Comparison of ENCODE assay signal across 2 cellular contexts in the genomic region with DNA sequence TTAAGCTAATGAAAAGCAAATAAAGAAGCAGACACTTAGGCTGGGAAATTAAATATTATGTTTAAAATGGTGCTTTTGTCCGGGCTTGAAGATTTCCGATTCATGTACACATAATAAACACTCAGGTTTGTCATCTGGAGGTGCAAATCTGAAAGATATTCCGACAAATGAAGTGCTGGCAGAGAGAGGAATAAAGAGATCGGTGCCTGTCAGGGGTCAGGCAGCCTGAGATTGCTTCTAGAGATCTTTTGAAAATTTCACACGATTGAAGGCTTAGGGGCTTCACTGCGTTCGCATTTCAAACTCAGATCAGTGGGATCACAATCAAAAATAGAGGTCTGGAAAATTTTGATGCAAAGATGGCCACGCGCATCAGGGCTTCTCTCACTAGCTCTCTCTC.
TF ChIP-seq lines count a peak whose summit lies in the region.

No MANE protein-coding gene starts in this region.

TF ChIP-seq in SK-N-SH, 30 proteins besides CTCF, POLR2A, EP300 and RAD21 (continued from another document):
- TF ChIP-seq, protein P1, sequence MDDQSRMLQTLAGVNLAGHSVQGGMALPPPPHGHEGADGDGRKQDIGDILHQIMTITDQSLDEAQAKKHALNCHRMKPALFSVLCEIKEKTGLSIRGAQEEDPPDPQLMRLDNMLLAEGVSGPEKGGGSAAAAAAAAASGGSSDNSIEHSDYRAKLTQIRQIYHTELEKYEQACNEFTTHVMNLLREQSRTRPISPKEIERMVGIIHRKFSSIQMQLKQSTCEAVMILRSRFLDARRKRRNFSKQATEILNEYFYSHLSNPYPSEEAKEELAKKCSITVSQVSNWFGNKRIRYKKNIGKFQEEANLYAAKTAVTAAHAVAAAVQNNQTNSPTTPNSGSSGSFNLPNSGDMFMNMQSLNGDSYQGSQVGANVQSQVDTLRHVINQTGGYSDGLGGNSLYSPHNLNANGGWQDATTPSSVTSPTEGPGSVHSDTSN (IDR thresholded peaks at IDR 0.05) = no peak
- TF ChIP-seq SMC3 (IDR thresholded peaks at IDR 0.05; ENCODE audit: low read depth, low read length) (no peak), TEAD4 (IDR thresholded peaks at IDR 0.05; ENCODE audit: borderline replicate concordance, insufficient read depth) (no peak), NRF1 (IDR thresholded peaks at IDR 0.05; ENCODE audit: low read depth, low read length) (no peak), TAF1 (IDR thresholded peaks at IDR 0.05; ENCODE audit: borderline replicate concordance, low read depth, low read length) (no peak), FOXJ3 (CRISPR knock-in tag; IDR thresholded peaks at IDR 0.05) (no peak), FOSL2 (IDR thresholded peaks at IDR 0.05; ENCODE audit: borderline replicate concordance, low read depth) (no peak), RFX5 (IDR thresholded peaks at IDR 0.05; ENCODE audit: low read length) (no peak), NFIC (IDR thresholded peaks at IDR 0.05; ENCODE audit: borderline replicate concordance) (no peak), GATA2 (CRISPR knock-in tag; IDR thresholded peaks at IDR 0.05) (no peak), RCOR1 (IDR thresholded peaks at IDR 0.05; ENCODE audit: low read length) (no peak), EZH2phosphoT487 (IDR thresholded peaks at IDR 0.05; ENCODE audit: borderline replicate concordance, low read depth) (no peak)
- TF ChIP-seq, protein P2, sequence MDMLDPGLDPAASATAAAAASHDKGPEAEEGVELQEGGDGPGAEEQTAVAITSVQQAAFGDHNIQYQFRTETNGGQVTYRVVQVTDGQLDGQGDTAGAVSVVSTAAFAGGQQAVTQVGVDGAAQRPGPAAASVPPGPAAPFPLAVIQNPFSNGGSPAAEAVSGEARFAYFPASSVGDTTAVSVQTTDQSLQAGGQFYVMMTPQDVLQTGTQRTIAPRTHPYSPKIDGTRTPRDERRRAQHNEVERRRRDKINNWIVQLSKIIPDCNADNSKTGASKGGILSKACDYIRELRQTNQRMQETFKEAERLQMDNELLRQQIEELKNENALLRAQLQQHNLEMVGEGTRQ (IDR thresholded peaks at IDR 0.05; ENCODE audit: borderline replicate concordance, low read depth, low read length) = no peak
TF ChIP-seq in SK-N-SH: peak in this region for 0.

TF ChIP-seq in SK-N-SH treated with all-trans-retinoic acid at 6 μM for 48 hours, 23 proteins besides CTCF, POLR2A, EP300 and RAD21 (continued from another document):
- TF ChIP-seq, protein P3, sequence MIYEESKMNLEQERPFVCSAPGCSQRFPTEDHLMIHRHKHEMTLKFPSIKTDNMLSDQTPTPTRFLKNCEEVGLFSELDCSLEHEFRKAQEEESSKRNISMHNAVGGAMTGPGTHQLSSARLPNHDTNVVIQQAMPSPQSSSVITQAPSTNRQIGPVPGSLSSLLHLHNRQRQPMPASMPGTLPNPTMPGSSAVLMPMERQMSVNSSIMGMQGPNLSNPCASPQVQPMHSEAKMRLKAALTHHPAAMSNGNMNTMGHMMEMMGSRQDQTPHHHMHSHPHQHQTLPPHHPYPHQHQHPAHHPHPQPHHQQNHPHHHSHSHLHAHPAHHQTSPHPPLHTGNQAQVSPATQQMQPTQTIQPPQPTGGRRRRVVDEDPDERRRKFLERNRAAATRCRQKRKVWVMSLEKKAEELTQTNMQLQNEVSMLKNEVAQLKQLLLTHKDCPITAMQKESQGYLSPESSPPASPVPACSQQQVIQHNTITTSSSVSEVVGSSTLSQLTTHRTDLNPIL (CRISPR knock-in tag; IDR thresholded peaks at IDR 0.05; ENCODE audit: low read depth) = no peak
- TF ChIP-seq ZNF565 (CRISPR knock-in tag; conservative IDR thresholded peaks at IDR 0.05; ENCODE audit: low read depth) = no peak
- TF ChIP-seq ZNF70 (CRISPR knock-in tag; IDR thresholded peaks at IDR 0.05) = no peak
- TF ChIP-seq, protein P4, sequence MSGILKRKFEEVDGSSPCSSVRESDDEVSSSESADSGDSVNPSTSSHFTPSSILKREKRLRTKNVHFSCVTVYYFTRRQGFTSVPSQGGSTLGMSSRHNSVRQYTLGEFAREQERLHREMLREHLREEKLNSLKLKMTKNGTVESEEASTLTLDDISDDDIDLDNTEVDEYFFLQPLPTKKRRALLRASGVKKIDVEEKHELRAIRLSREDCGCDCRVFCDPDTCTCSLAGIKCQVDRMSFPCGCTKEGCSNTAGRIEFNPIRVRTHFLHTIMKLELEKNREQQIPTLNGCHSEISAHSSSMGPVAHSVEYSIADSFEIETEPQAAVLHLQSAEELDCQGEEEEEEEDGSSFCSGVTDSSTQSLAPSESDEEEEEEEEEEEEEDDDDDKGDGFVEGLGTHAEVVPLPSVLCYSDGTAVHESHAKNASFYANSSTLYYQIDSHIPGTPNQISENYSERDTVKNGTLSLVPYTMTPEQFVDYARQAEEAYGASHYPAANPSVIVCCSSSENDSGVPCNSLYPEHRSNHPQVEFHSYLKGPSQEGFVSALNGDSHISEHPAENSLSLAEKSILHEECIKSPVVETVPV (CRISPR knock-in tag; IDR thresholded peaks at IDR 0.05) = no peak
- TF ChIP-seq GLIS3 (CRISPR knock-in tag; IDR thresholded peaks at IDR 0.05) = no peak
- no peak for TF ChIP-seq ZC3H10 (CRISPR knock-in tag; IDR thresholded peaks at IDR 0.05)
- no peak for TF ChIP-seq ESRRG (CRISPR knock-in tag; IDR thresholded peaks at IDR 0.05)
- no peak for TF ChIP-seq ISL1 (CRISPR knock-in tag; IDR thresholded peaks at IDR 0.05)
- no peak for TF ChIP-seq ZFP3 (CRISPR knock-in tag; IDR thresholded peaks at IDR 0.05)
- no peak for TF ChIP-seq ZFP30 (CRISPR knock-in tag; IDR thresholded peaks at IDR 0.05)
- no peak for TF ChIP-seq PPARA (CRISPR knock-in tag; IDR thresholded peaks at IDR 0.05; ENCODE audit: borderline replicate concordance)
- TF ChIP-seq ARNTL (CRISPR knock-in tag; IDR thresholded peaks at IDR 0.05; ENCODE audit: borderline replicate concordance, low read depth) = no peak
- TF ChIP-seq OSR1 (CRISPR knock-in tag; IDR thresholded peaks at IDR 0.05) = no peak
- no peak for TF ChIP-seq ZNF8 (CRISPR knock-in tag; IDR thresholded peaks at IDR 0.05)
